In genomic region chr7:28840515-28841125, GRCh38 we compare ENCODE assay signal across 11 cellular contexts.
DNase-seq lines count a peak whose midpoint lies in the region; ATAC-seq and TF ChIP-seq lines count a peak whose summit lies in the region.
"Had no signal": no experiment of that assay in that cellular context is flagged by ENCODE, and none has a peak within 500 bp of the region (broad histone marks: within the 10 kb centered on the region; RNA-seq: fewer than 3 reads in every experiment).

No MANE protein-coding gene starts in this region.

- intact Hi-C loops in ascending aorta (cut with DNase I) = no loop called here

- peak; percentile 48 for TF ChIP-seq CTCF in MM.1S (IDR thresholded peaks at IDR 0.05; ENCODE audit: low read length)
- peak in 2 of 3 experiments; percentile 33 to 40 for TF ChIP-seq CTCF in ascending aorta (IDR thresholded peaks at IDR 0.05)

- no peak overlapping the region for H2AFZ ChIP-seq in MM.1S (ENCODE audit: low read length)

- H4K20me1 ChIP-seq in MM.1S (ENCODE audit: insufficient read depth, low read length) = no peaks in the 10 kb centered on the region

- no peaks in the 10 kb centered on the region for H3K9me3 ChIP-seq in MM.1S (replicated peaks; ENCODE audit: insufficient read depth, low read length)
- H3K9me3 ChIP-seq in ascending aorta = no peaks in the 10 kb centered on the region

- no peaks in the 10 kb centered on the region for H3K36me3 ChIP-seq in MM.1S (replicated peaks; ENCODE audit: insufficient read depth, low read length)
- H3K36me3 ChIP-seq in ascending aorta = no peaks in the 10 kb centered on the region

- no peaks in the 10 kb centered on the region for H3K9me2 ChIP-seq in MM.1S (replicated peaks; ENCODE audit: insufficient read depth, low read length)

- no peaks in the 10 kb centered on the region for H3F3A ChIP-seq in MM.1S (ENCODE audit: insufficient read depth, low read length)

- H3K4me3 ChIP-seq in MM.1S (ENCODE audit: low read length) = no peak overlapping the region
- no peak overlapping the region for H3K4me3 ChIP-seq in ascending aorta

- H3K27me3 ChIP-seq in MM.1S (replicated peaks; ENCODE audit: insufficient read depth, low read length) (no peaks in the 10 kb centered on the region), ascending aorta (no peaks in the 10 kb centered on the region)

- DNase-seq in DMS153 treated with DMSO at 0.1 percent for 48 hours (lab: John Stamatoyannopoulos, UW; ENCODE audit: unreplicated experiment) (peak; percentile 88), MM.1S (no peak), ascending aorta (ENCODE audit: low spot score in 2 of 2) (no peak), lung microvascular endothelial cell (ENCODE audit: low read depth in 2 of 2) (peak; percentile 6 to 14), NCI-H446 (lab: John Stamatoyannopoulos, UW) (no peak), hippocampal formation (lab: John Stamatoyannopoulos, UW) (no peak)
- DNase-seq: activated naive CD8-positive, alpha-beta T cell treated with anti-CD3 and anti-CD28 coated beads, Interleukin-2, amount 10 ng/mL, durations not matched to agents 7 days and 5 days; naive B cell; substantia nigra had no signal

- H3K4me2 ChIP-seq in MM.1S (ENCODE audit: low read depth, low read length) = no peak overlapping the region

- H3K4me1 ChIP-seq in MM.1S (ENCODE audit: low read length) (peaks cover 6% of the 10 kb centered on the region), ascending aorta (no peaks in the 10 kb centered on the region)

- H3K27ac ChIP-seq in MM.1S (ENCODE audit: low read length) (no peak overlapping the region), ascending aorta (no peak overlapping the region)

- H3K79me2 ChIP-seq in MM.1S (ENCODE audit: low read length) = no peaks in the 10 kb centered on the region

- no peak overlapping the region for H3K9ac ChIP-seq in MM.1S (ENCODE audit: low read length)

- ATAC-seq in GM18870 (IDR thresholded peaks at IDR 0.05; ENCODE audit: unreplicated experiment) (no peak), HG02840 (IDR thresholded peaks at IDR 0.05; ENCODE audit: low FRiP score, unreplicated experiment) (no peak)

Comparison
In these comparisons a context has a peak if more than half of its experiments do, and no peak if none do; other contexts are left out.
1. DNase-seq: peak in DMS153 treated with DMSO at 0.1 percent for 48 hours (single experiment) and lung microvascular endothelial cell (2 of 2); none in MM.1S (single experiment), ascending aorta (0 of 2), NCI-H446 (0 of 2) and hippocampal formation (0 of 2).